Comparison of ENCODE assay signal across 20 cellular contexts in the genomic region with DNA sequence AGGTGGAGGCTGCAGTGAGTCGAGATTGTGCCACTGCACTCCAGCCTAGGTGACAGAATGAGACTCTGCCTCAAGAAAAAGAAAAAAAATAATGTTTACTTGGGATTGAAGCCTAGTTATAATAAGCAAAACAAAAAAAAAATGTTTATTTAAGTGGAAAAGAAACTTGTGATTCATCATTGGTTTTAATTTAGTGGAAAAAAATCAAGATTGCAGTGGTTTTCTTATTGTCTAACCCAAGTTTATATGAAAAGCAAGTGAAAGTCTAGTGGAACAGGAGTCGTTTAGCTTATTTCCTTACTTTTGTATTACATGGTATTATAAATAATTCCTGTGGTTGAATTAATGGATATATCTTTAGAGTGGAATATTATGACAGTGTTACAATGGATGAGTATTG. TPM values are rescaled to one million over a fixed set of nuclear protein-coding genes. Genes with fewer than 3 reads are reported as not detected.
"Had no signal": no experiment of that assay in that cellular context is flagged by ENCODE, and none has a peak within 500 bp of the region (broad histone marks: within the 10 kb centered on the region; RNA-seq: fewer than 3 reads in every experiment).

No MANE protein-coding gene starts in this region.

- H3K27ac ChIP-seq: coronary artery, gastrocnemius medialis, parathyroid adenoma, RWPE1, SJCRH30 had no signal

- ATAC-seq: activated CD8-positive, alpha-beta memory T cell treated with anti-CD3 and anti-CD28 coated beads, Interleukin-2, amount 10 ng/mL, durations not matched to agents 7 days and 5 days; gastrocnemius medialis; left lobe of liver; mucosa of descending colon; naive thymus-derived CD4-positive, alpha-beta T cell; stimulated activated effector memory CD8-positive, alpha-beta T cell treated with anti-CD3 and anti-CD28 coated beads, Interleukin-12 subunit alpha, Interleukin-12 subunit beta, amount 100 ng/mL, for 72 hours had no signal

- H3K27me3 Mint-ChIP-seq: activated B cell treated with CpG ODN at 0.5 μM for 24 hours; activated CD8-positive, alpha-beta memory T cell treated with anti-CD3 and anti-CD28 coated beads, Interleukin-2, amount 10 ng/mL, durations not matched to agents 7 days and 5 days; brain; memory B cell; naive thymus-derived CD4-positive, alpha-beta T cell had no signal

- DNase-seq: activated B cell treated with CpG ODN at 0.5 μM for 24 hours; activated CD4-positive, alpha-beta T cell treated with anti-CD3 and anti-CD28 coated beads, Interleukin-2, amount 50 U/mL, for 1 hour; activated CD8-positive, alpha-beta memory T cell treated with anti-CD3 and anti-CD28 coated beads, Interleukin-2, amount 10 ng/mL, durations not matched to agents 7 days and 5 days; activated T-cell treated with anti-CD3 and anti-CD28 coated beads, Interleukin-2, amount 50 U/mL, for 1 hour; amygdala; central memory CD4-positive, alpha-beta T cell; effector CD8-positive, alpha-beta T cell; gastrocnemius medialis; mucosa of descending colon; naive thymus-derived CD4-positive, alpha-beta T cell; SJCRH30; stimulated activated CD4-positive, alpha-beta T cell treated with anti-CD3 and anti-CD28 coated beads, Interleukin-2, amount 100 ng/mL, for 24 hours; transverse colon had no signal

- H3K9me3 ChIP-seq: gastrocnemius medialis, mucosa of descending colon, SJCRH30, transverse colon had no signal

- H3K4me3 Mint-ChIP-seq: activated B cell treated with CpG ODN at 0.5 μM for 24 hours; activated CD8-positive, alpha-beta memory T cell treated with anti-CD3 and anti-CD28 coated beads, Interleukin-2, amount 10 ng/mL, durations not matched to agents 7 days and 5 days; brain; memory B cell; naive thymus-derived CD4-positive, alpha-beta T cell; stimulated activated effector memory CD8-positive, alpha-beta T cell treated with anti-CD3 and anti-CD28 coated beads, Interleukin-12 subunit alpha, Interleukin-12 subunit beta, amount 100 ng/mL, for 72 hours had no signal

- H3K9ac ChIP-seq: parathyroid adenoma had no signal

- H3K27me3 ChIP-seq: gastrocnemius medialis, SJCRH30, transverse colon had no signal

- H3K27ac Mint-ChIP-seq: activated B cell treated with CpG ODN at 0.5 μM for 24 hours; memory B cell; stimulated activated effector memory CD8-positive, alpha-beta T cell treated with anti-CD3 and anti-CD28 coated beads, Interleukin-12 subunit alpha, Interleukin-12 subunit beta, amount 100 ng/mL, for 72 hours had no signal

- H3K4me1 ChIP-seq: parathyroid adenoma, SJCRH30 had no signal

- H3K4me3 ChIP-seq: coronary artery, gastrocnemius medialis, mucosa of descending colon, SJCRH30, transverse colon had no signal

- H3K9me3 Mint-ChIP-seq: activated B cell treated with CpG ODN at 0.5 μM for 24 hours; brain; memory B cell; naive thymus-derived CD4-positive, alpha-beta T cell; stimulated activated effector memory CD8-positive, alpha-beta T cell treated with anti-CD3 and anti-CD28 coated beads, Interleukin-12 subunit alpha, Interleukin-12 subunit beta, amount 100 ng/mL, for 72 hours had no signal

- H2AFZ ChIP-seq: parathyroid adenoma had no signal

RNA-seq across cellular contexts. Expression of a gene that starts 16.4 kb away (rescaled TPM):
- total RNA-seq: activated B cell treated with CpG ODN at 0.5 μM for 24 hours; activated CD8-positive, alpha-beta memory T cell treated with anti-CD3 and anti-CD28 coated beads, Interleukin-2, amount 10 ng/mL, durations not matched to agents 7 days and 5 days had no signal
